Comparison of ENCODE assay signal across 25 cellular contexts in the genomic region with DNA sequence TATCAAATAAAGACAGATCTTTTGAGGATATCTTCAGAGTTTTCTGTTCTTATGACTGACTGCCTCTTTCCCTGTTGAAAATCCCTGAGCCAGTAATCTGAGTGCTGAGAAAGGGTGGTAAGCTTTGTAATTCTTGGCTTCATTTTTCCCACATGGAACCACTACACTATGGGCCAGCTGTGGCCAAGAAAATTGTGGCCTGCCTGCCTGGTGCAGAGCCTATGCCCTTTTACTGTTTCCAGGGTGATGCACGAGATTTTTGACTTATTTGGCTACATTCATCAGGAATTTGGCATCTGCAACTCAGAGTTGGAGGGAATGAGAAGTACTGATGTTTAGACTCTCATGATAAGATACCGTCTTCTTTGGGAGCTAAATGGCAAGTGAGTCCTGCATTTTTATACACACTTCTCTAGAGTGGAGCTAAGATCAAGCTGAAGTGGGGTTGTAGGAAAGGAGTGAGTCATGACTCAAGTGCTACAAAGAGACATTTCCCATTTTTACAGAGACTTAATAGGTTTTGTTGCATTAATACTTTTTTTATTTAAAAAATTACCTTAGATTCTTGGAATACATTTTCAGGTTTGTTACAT.
"Had no signal": no experiment of that assay in that cellular context is flagged by ENCODE, and none has a peak within 500 bp of the region (broad histone marks: within the 10 kb centered on the region; RNA-seq: fewer than 3 reads in every experiment).

No MANE protein-coding gene starts in this region.

- H3K4me1 ChIP-seq: ascending aorta, Peyer's patch had no signal

- H3K4me3 Mint-ChIP-seq: activated CD4-positive, alpha-beta T cell treated with anti-CD3 and anti-CD28 coated beads, Interleukin-2, amount 10 ng/mL, durations not matched to agents 24 days and 14 days; activated naive CD8-positive, alpha-beta T cell treated with anti-CD3 and anti-CD28 coated beads, Interleukin-2, amount 50 U/mL, for 24 hours; activated T-cell treated with anti-CD3 and anti-CD28 coated beads, Interleukin-2, amount 50 U/mL, for 4 hours; brain; T-helper 17 cell; WTC11 had no signal

- H3K27me3 Mint-ChIP-seq: activated CD4-positive, alpha-beta T cell treated with anti-CD3 and anti-CD28 coated beads, Interleukin-2, amount 10 ng/mL, durations not matched to agents 24 days and 14 days; activated naive CD8-positive, alpha-beta T cell treated with anti-CD3 and anti-CD28 coated beads, Interleukin-2, amount 50 U/mL, for 24 hours; T-helper 17 cell had no signal

- H3K9me3 Mint-ChIP-seq: activated CD4-positive, alpha-beta T cell treated with anti-CD3 and anti-CD28 coated beads, Interleukin-2, amount 10 ng/mL, durations not matched to agents 24 days and 14 days had no signal

- ATAC-seq: activated naive CD4-positive, alpha-beta T cell treated with anti-CD3 and anti-CD28 coated beads, Interleukin-2, amount 50 U/mL, for 72 hours; activated naive CD8-positive, alpha-beta T cell treated with anti-CD3 and anti-CD28 coated beads, Interleukin-2, amount 50 U/mL, for 24 hours; activated T-cell treated with anti-CD3 and anti-CD28 coated beads, Interleukin-2, amount 50 U/mL, for 4 hours; T-helper 17 cell; WTC11 had no signal

- H3K27ac ChIP-seq: ascending aorta, Peyer's patch, RWPE1 had no signal

- H3K36me3 ChIP-seq: ascending aorta, MG63, Peyer's patch had no signal

- H3K27ac Mint-ChIP-seq: activated CD4-positive, alpha-beta T cell treated with anti-CD3 and anti-CD28 coated beads, Interleukin-2, amount 10 ng/mL, durations not matched to agents 24 days and 14 days; activated naive CD4-positive, alpha-beta T cell treated with anti-CD3 and anti-CD28 coated beads, Interleukin-2, amount 50 U/mL, for 72 hours; activated naive CD8-positive, alpha-beta T cell treated with anti-CD3 and anti-CD28 coated beads, Interleukin-2, amount 50 U/mL, for 24 hours; T-helper 17 cell; WTC11 had no signal

- H3K4me3 ChIP-seq: ascending aorta, MG63, Peyer's patch had no signal

- H3K27me3 ChIP-seq: ascending aorta, MG63, Peyer's patch had no signal

- H3K36me3 Mint-ChIP-seq: activated naive CD4-positive, alpha-beta T cell treated with anti-CD3 and anti-CD28 coated beads, Interleukin-2, amount 50 U/mL, for 72 hours; WTC11 had no signal

- H3K9me3 ChIP-seq: ascending aorta, Peyer's patch had no signal

- H3K4me1 Mint-ChIP-seq: activated CD4-positive, alpha-beta T cell treated with anti-CD3 and anti-CD28 coated beads, Interleukin-2, amount 10 ng/mL, durations not matched to agents 24 days and 14 days; activated naive CD8-positive, alpha-beta T cell treated with anti-CD3 and anti-CD28 coated beads, Interleukin-2, amount 50 U/mL, for 24 hours; brain; T-helper 17 cell; WTC11 had no signal

- DNase-seq: activated CD4-positive, alpha-beta T cell treated with anti-CD3 and anti-CD28 coated beads, Interleukin-2, amount 10 ng/mL, durations not matched to agents 24 days and 14 days; activated CD4-positive, alpha-beta T cell treated with anti-CD3 and anti-CD28 coated beads, Interleukin-2, amount 50 U/mL, for 48 hours; activated CD4-positive, CD25-positive, alpha-beta regulatory T cell treated with anti-CD3 and anti-CD28 coated beads, Interleukin-2, amount 50 U/mL, for 72 hours; activated CD8-positive, alpha-beta memory T cell treated with anti-CD3 and anti-CD28 coated beads for 24 hours; activated effector memory CD4-positive, alpha-beta T cell treated with anti-CD3 and anti-CD28 coated beads, Interleukin-2, amount 50 U/mL, for 16 hours; activated naive CD4-positive, alpha-beta T cell treated with Interleukin-2 at 50 U/mL for 16 hours; activated naive CD8-positive, alpha-beta T cell treated with anti-CD3 and anti-CD28 coated beads, Interleukin-2, amount 50 U/mL, for 24 hours; activated T-cell treated with anti-CD3 and anti-CD28 coated beads, Interleukin-2, amount 50 U/mL, for 4 hours; amniotic stem cell; MG63; NCI-H1105; NCI-H1436; NCI-H1694 treated with DMSO at 0.1 percent for 48 hours; NCI-H2029 treated with DMSO at 0.1 percent for 48 hours; NCI-H345; NCI-H524; Peyer's patch; SHP77 treated with DMSO at 0.1 percent for 48 hours; T-helper 17 cell; T-helper 9 cell had no signal
